In genomic region chr9:91775011-91775707, GRCh38 we compare ENCODE assay signal across 8 cellular contexts.
DNase-seq lines count a peak whose midpoint lies in the region; ATAC-seq and TF ChIP-seq lines count a peak whose summit lies in the region.

No MANE protein-coding gene starts in this region.

- H4K20me1 ChIP-seq in OCI-LY3 (ENCODE audit: insufficient read depth, low read length) (no peaks in the 10 kb centered on the region), fibroblast of lung (ENCODE audit: control insufficient read depth, extremely low read depth, insufficient read depth, low read length) (no peaks in the 10 kb centered on the region)

- WGBS in neuronal stem cell (ENCODE audit: extremely low coverage in 2 of 2, insufficient read length in 2 of 2, insufficient replicate concordance in 1 of 2), 2 donors = no CpG with 5 or more reads among the region's 9 CpGs

- no peaks in the 10 kb centered on the region for H3K36me3 ChIP-seq in OCI-LY3 (replicated peaks; ENCODE audit: low read depth, low read length)
- no peaks in the 10 kb centered on the region for H3K36me3 ChIP-seq in fibroblast of lung (ENCODE audit: control insufficient read depth, insufficient read depth, low read length)
- H3K36me3 ChIP-seq in neuronal stem cell (replicated peaks in 1 of 2; ENCODE audit: control insufficient read depth in 2 of 2, insufficient read depth in 2 of 2, low read length in 2 of 2) = peaks cover 0 to 12% of the 10 kb centered on the region in 2 donors
- H3K36me3 ChIP-seq in tibial artery = no peaks in the 10 kb centered on the region

- H2BK120ac ChIP-seq in neuronal stem cell (ENCODE audit: low read depth, low read length) = no peak overlapping the region

- H3K27ac ChIP-seq in OCI-LY3 (ENCODE audit: low read length) = no peak overlapping the region
- no peak overlapping the region for H3K27ac ChIP-seq in fibroblast of lung (ENCODE audit: insufficient read depth, low read length)
- no peak overlapping the region for H3K27ac ChIP-seq in neuronal stem cell (replicated peaks; ENCODE audit: low read length)
- H3K27ac ChIP-seq in tibial artery = no peak overlapping the region

- H3K27me3 ChIP-seq in OCI-LY3 (ENCODE audit: low read depth, low read length) (no peaks in the 10 kb centered on the region), fibroblast of lung (ENCODE audit: control insufficient read depth, insufficient read depth, low read length) (peaks cover 2% of the 10 kb centered on the region), neuronal stem cell (ENCODE audit: control insufficient read depth in 3 of 3, insufficient read depth in 3 of 3, low read depth in 1 of 3, low read length in 3 of 3) (no peaks in the 10 kb centered on the region), tibial artery (peaks cover 0 to 15% of the 10 kb centered on the region in 2 donors)

- peak overlapping the region; percentile 17 for H3K18ac ChIP-seq in neuronal stem cell (ENCODE audit: low read length)

- no peak overlapping the region for H3K14ac ChIP-seq in neuronal stem cell (ENCODE audit: low read length)

- H2AK5ac ChIP-seq in neuronal stem cell (ENCODE audit: low read depth, low read length) = no peak overlapping the region

- no peak overlapping the region for H2BK5ac ChIP-seq in neuronal stem cell (ENCODE audit: low read length)

- peak overlapping the region; percentile 16 for H3K23ac ChIP-seq in neuronal stem cell (ENCODE audit: low read depth, low read length, poor library complexity)

- H4K91ac ChIP-seq in neuronal stem cell (ENCODE audit: low read depth, low read length, poor library complexity) = no peak overlapping the region

- H2BK15ac ChIP-seq in neuronal stem cell (ENCODE audit: low read length) = no peak overlapping the region

- peak; percentile 83 for TF ChIP-seq CTCF in OCI-LY3 (IDR thresholded peaks at IDR 0.05; ENCODE audit: low read depth, low read length)
- TF ChIP-seq CTCF in fibroblast of lung (conservative IDR thresholded peaks at IDR 0.05 in 1 of 2, IDR thresholded peaks at IDR 0.05 in 1 of 2; ENCODE audit: low read depth in 1 of 2, low read length in 2 of 2) = peak; percentile 71 to 79
- TF ChIP-seq CTCF in tibial artery (IDR thresholded peaks at IDR 0.05) = peak; percentile 55 to 58

- H3K79me2 ChIP-seq in OCI-LY3 (ENCODE audit: low read length) (no peaks in the 10 kb centered on the region), fibroblast of lung (ENCODE audit: control insufficient read depth, insufficient read depth, low read length) (no peaks in the 10 kb centered on the region)

- H3K4ac ChIP-seq in neuronal stem cell (ENCODE audit: low read length) = no peak overlapping the region

- no peaks in the 10 kb centered on the region for H3K9me3 ChIP-seq in OCI-LY3 (ENCODE audit: insufficient read depth, low read length)
- H3K9me3 ChIP-seq in fibroblast of lung (ENCODE audit: control insufficient read depth, insufficient read depth, low read depth, low read length) = no peaks in the 10 kb centered on the region
- H3K9me3 ChIP-seq in neuronal stem cell (replicated peaks in 1 of 2; ENCODE audit: control insufficient read depth in 2 of 2, insufficient read depth in 1 of 2, low read depth in 1 of 2, low read length in 2 of 2) = no peaks in the 10 kb centered on the region
- H3K9me3 ChIP-seq in tibial artery = no peaks in the 10 kb centered on the region

- H2BK12ac ChIP-seq in neuronal stem cell (ENCODE audit: low read length) = no peak overlapping the region

- H3K4me3 ChIP-seq in OCI-LY3 (ENCODE audit: low read length) = no peak overlapping the region
- no peak overlapping the region for H3K4me3 ChIP-seq in fibroblast of lung (replicated peaks in 1 of 4; ENCODE audit: control extremely low read depth in 1 of 4, insufficient read depth in 1 of 4, low read depth in 3 of 4, low read length in 4 of 4)
- no peak overlapping the region for H3K4me3 ChIP-seq in neuronal stem cell (ENCODE audit: low read length in 2 of 2)
- H3K4me3 ChIP-seq in tibial artery = no peak overlapping the region

- H3K9ac ChIP-seq in OCI-LY3 (ENCODE audit: low read length) (no peak overlapping the region), fibroblast of lung (ENCODE audit: insufficient read depth, low read length) (no peak overlapping the region), neuronal stem cell (ENCODE audit: low read depth, low read length, poor library complexity) (peak overlapping the region; percentile 26)

- H3K79me1 ChIP-seq in neuronal stem cell (ENCODE audit: low read depth, low read length) = peaks cover 2% of the 10 kb centered on the region

- H2AFZ ChIP-seq in OCI-LY3 (ENCODE audit: low read depth, low read length) = 0 out of 2 replicates have a peak overlapping the region, but pooled peaks have one; percentile 49
- no peak overlapping the region for H2AFZ ChIP-seq in fibroblast of lung (ENCODE audit: low read length)
- no peak overlapping the region for H2AFZ ChIP-seq in neuronal stem cell (ENCODE audit: low read length)

- H4K8ac ChIP-seq in neuronal stem cell (ENCODE audit: low read depth, low read length) = no peak overlapping the region

- intact Hi-C loops in tibial artery (cut with DNase I; ENCODE audit: low total_unique reads) = loop anchor here (10.0 kb wide), 1 partner anchor 180 kb away; the partner anchor contains the start of gene ROR2

- H3K4me2 ChIP-seq in OCI-LY3 (ENCODE audit: low read length) (peak overlapping the region; percentile 26; the same call in 1 of the 2 replicates), fibroblast of lung (ENCODE audit: extremely low read depth, insufficient read depth, low read length) (no peak overlapping the region), neuronal stem cell (ENCODE audit: insufficient read depth, low read length, poor library complexity, severe bottlenecking) (no peak overlapping the region)

- ATAC-seq in HG02678 (IDR thresholded peaks at IDR 0.05; ENCODE audit: unreplicated experiment) (peak; percentile 69), GM21528 (IDR thresholded peaks at IDR 0.05; ENCODE audit: low FRiP score, unreplicated experiment) (no peak)

- H3K4me1 ChIP-seq in OCI-LY3 (ENCODE audit: low read length) (peaks cover 21% of the 10 kb centered on the region), fibroblast of lung (ENCODE audit: control insufficient read depth, extremely low read depth, insufficient read depth, low read length) (peaks cover 20% of the 10 kb centered on the region), neuronal stem cell (ENCODE audit: control insufficient read depth in 2 of 2, insufficient read depth in 1 of 2, low read depth in 1 of 2, low read length in 2 of 2) (peaks cover 4 to 10% of the 10 kb centered on the region in 2 donors), tibial artery (peaks cover 0 to 7% (median 2%) of the 10 kb centered on the region in 4 donors)

- DNase-seq in DMS53 treated with DMSO at 0.1 percent for 48 hours (lab: John Stamatoyannopoulos, UW; ENCODE audit: unreplicated experiment) = peak; percentile 31
- DNase-seq in activated T-cell treated with anti-CD3 and anti-CD28 coated beads, Interleukin-2, amount 50 U/mL, for 1 hour = peak; percentile 66
- peak; percentile 42 to 64 for DNase-seq in fibroblast of lung (ENCODE audit: low read depth in 2 of 2)
- DNase-seq in neuronal stem cell (ENCODE audit: low spot score) = peak; percentile 69
- peak in 1 of 2 donors; percentile 29 for DNase-seq in tibial artery
